18 cellular contexts compared by ENCODE assay signal in genomic region chr4:146648384-146648783, GRCh38. TPM values are rescaled to one million over a fixed set of nuclear protein-coding genes. Genes with fewer than 3 reads are reported as not detected.
A peak's percentile ranks its signal among the peaks of the same experiment; 100 is the strongest.
DNase-seq lines count a peak whose midpoint lies in the region; ATAC-seq lines count a peak whose summit lies in the region.
"Had no signal": no experiment of that assay in that cellular context is flagged by ENCODE, and none has a peak within 500 bp of the region (broad histone marks: within the 10 kb centered on the region; RNA-seq: fewer than 3 reads in every experiment).

No MANE protein-coding gene starts in this region.

- H3K9me3 ChIP-seq in NT2/D1 (ENCODE audit: insufficient read depth, low read length) (no peaks in the 10 kb centered on the region), iPS DF 6.9 (ENCODE audit: control insufficient read depth, insufficient read depth, low read length) (no peaks in the 10 kb centered on the region)

- H3K27ac ChIP-seq in iPS DF 6.9 (ENCODE audit: low read length), result no peak overlapping the region
- H3K27ac ChIP-seq in mesendoderm (ENCODE audit: low read depth, low read length), result no peak overlapping the region
- H3K27ac ChIP-seq: RWPE1 had no signal

- no peak overlapping the region for H2BK15ac ChIP-seq in mesendoderm (replicated peaks; ENCODE audit: low read depth)

- DNase-seq in ELF-1 (ENCODE audit: low read depth, low spot score) (peak; percentile 79), NT2/D1 (ENCODE audit: low read depth, low spot score) (no peak), iPS DF 6.9 (ENCODE audit: low read depth, low spot score) (no peak), mesendoderm (peak; percentile 51), amygdala (lab: John Stamatoyannopoulos, UW) (no peak), HPDE6-E6E7 (ENCODE audit: extremely low spot score) (no peak)
- DNase-seq: 8988T, C1 segment of cervical spinal cord, DND-41, GDM1, NCI-H1930, NCI-H2171, NCI-H446 treated with DMSO at 0.1 percent for 48 hours, NCI-H748 treated with DMSO at 0.1 percent for 48 hours had no signal

- H3K4me3 ChIP-seq in NT2/D1 (ENCODE audit: insufficient read length, low read depth), result peak overlapping the region; percentile 36
- H3K4me3 ChIP-seq in iPS DF 6.9 (ENCODE audit: low read length), result peak overlapping the region; percentile 14; the same call in 1 of the 2 replicates
- no peak overlapping the region for H3K4me3 ChIP-seq in mesendoderm (ENCODE audit: low read length)
- H3K4me3 ChIP-seq: GM12878 had no signal

- no peaks in the 10 kb centered on the region for H3K79me2 ChIP-seq in mesendoderm (ENCODE audit: control insufficient read depth, insufficient read depth, low read length)

- H3K36me3 ChIP-seq in NT2/D1 (ENCODE audit: insufficient read depth, insufficient read length, low read length), result no peaks in the 10 kb centered on the region
- H3K36me3 ChIP-seq in iPS DF 6.9 (ENCODE audit: control insufficient read depth, insufficient read depth, low read length), result no peaks in the 10 kb centered on the region
- H3K36me3 ChIP-seq in mesendoderm (ENCODE audit: control insufficient read depth, insufficient read depth, low read length), result no peaks in the 10 kb centered on the region

- no peak overlapping the region for H3K9ac ChIP-seq in NT2/D1 (ENCODE audit: insufficient read length, low read depth)
- H3K9ac ChIP-seq in mesendoderm (ENCODE audit: low read length), result no peak overlapping the region

- H3K4ac ChIP-seq in mesendoderm (ENCODE audit: low read depth, low read length), result no peak overlapping the region

- H3K4me1 ChIP-seq in NT2/D1 (ENCODE audit: insufficient read depth, insufficient read length) (no peaks in the 10 kb centered on the region), iPS DF 6.9 (ENCODE audit: control insufficient read depth, insufficient read depth, low read length) (no peaks in the 10 kb centered on the region), mesendoderm (ENCODE audit: control insufficient read depth, low read depth, low read length) (no peaks in the 10 kb centered on the region)

- no peak overlapping the region for H2BK120ac ChIP-seq in mesendoderm (ENCODE audit: low read depth, low read length)

- peak overlapping the region; percentile 57 for H3K4me2 ChIP-seq in mesendoderm (ENCODE audit: low read length)

- H2AK5ac ChIP-seq in mesendoderm (ENCODE audit: low read length), result no peak overlapping the region

- no CpG with 5 or more reads among the region's 18 CpGs for WGBS in iPS DF 6.9 (ENCODE audit: insufficient coverage, insufficient read length)
- WGBS in mesendoderm (ENCODE audit: extremely low coverage, insufficient coverage, low lambda C conversion rate), result no CpG with 5 or more reads among the region's 18 CpGs

- ATAC-seq in GM18511 (IDR thresholded peaks at IDR 0.05; ENCODE audit: unreplicated experiment) (no peak), GM21717 (IDR thresholded peaks at IDR 0.05; ENCODE audit: unreplicated experiment) (no peak)
- ATAC-seq: GM12878 had no signal

- H4K5ac ChIP-seq in mesendoderm (ENCODE audit: low read length), result no peak overlapping the region

- no peak overlapping the region for H3K23ac ChIP-seq in mesendoderm (ENCODE audit: low read length)

- H3K18ac ChIP-seq in mesendoderm (ENCODE audit: low read length), result no peak overlapping the region

- no peak overlapping the region for H2BK5ac ChIP-seq in mesendoderm (ENCODE audit: low read length)

- H3K79me1 ChIP-seq in mesendoderm (ENCODE audit: low read length), result no peaks in the 10 kb centered on the region

- H3K56ac ChIP-seq in mesendoderm (ENCODE audit: low read length), result no peak overlapping the region

- H3K27me3 ChIP-seq in NT2/D1 (ENCODE audit: insufficient read depth, insufficient read length), result peaks cover 93% of the 10 kb centered on the region
- H3K27me3 ChIP-seq in iPS DF 6.9 (ENCODE audit: control insufficient read depth, insufficient read depth, low read length), result peaks cover 79% of the 10 kb centered on the region
- peaks cover 64% of the 10 kb centered on the region for H3K27me3 ChIP-seq in mesendoderm (ENCODE audit: insufficient read depth, low read length, poor library complexity)

- H4K8ac ChIP-seq in mesendoderm (ENCODE audit: low read depth, low read length), result no peak overlapping the region

RNA-seq across cellular contexts. Expression of gene POU4F2, which starts 9.7 kb away (rescaled TPM):
- polyA plus RNA-seq in mesendoderm (2013, experiment 1 of 2), result 0.03 TPM
- 0.03 TPM for polyA plus RNA-seq in mesendoderm (2013, experiment 2 of 2)

Comparison
In these comparisons a context has a peak if more than half of its experiments do, and no peak if none do; other contexts are left out.
1. DNase-seq: peak in ELF-1 (single experiment) and mesendoderm (single experiment); none in NT2/D1 (single experiment), iPS DF 6.9 (single experiment), amygdala (0 of 56) and HPDE6-E6E7 (single experiment).